38 cellular contexts compared by ENCODE assay signal in the genomic region with DNA sequence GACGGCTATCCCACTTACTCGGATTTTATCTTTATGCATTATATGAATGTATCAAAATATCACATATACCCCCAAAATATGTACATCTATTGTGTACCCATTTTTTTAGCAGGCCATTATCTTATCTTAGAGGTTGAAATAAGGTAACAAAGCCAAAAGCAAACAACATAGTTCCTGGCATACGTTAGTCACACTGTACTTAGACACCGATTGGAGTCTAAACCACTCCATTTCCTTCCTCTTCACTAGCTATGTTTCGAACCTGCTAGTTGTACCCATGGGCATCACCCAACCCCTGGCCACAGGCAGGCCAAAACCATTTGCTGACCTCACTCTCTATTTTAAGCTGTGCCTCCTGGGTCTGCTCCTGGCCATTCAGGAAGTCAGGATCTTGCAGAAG.
"Had no signal": no experiment of that assay in that cellular context is flagged by ENCODE, and none has a peak within 500 bp of the region (broad histone marks: within the 10 kb centered on the region; RNA-seq: fewer than 3 reads in every experiment).

No MANE protein-coding gene starts in this region.

- H3K9me3 ChIP-seq: adrenal gland, ascending aorta, body of pancreas, breast epithelium had no signal

- H3K27me3 ChIP-seq: ascending aorta, body of pancreas, brain microvascular endothelial cell, breast epithelium, cardiac muscle cell had no signal

- FAIRE-seq: astrocyte, colon had no signal

- H3K4me1 ChIP-seq: adrenal gland, ascending aorta, body of pancreas, breast epithelium had no signal

- H3K27ac Mint-ChIP-seq: activated naive CD4-positive, alpha-beta T cell treated with anti-CD3 and anti-CD28 coated beads for 36 hours; activated naive CD4-positive, alpha-beta T cell treated with anti-CD3 and anti-CD28 coated beads, Interleukin-2, amount 10 ng/mL, durations not matched to agents 7 days and 5 days; activated naive CD4-positive, alpha-beta T cell treated with anti-CD3 and anti-CD28 coated beads, Interleukin-2, amount 50 U/mL, for 24 hours; activated naive CD4-positive, alpha-beta T cell treated with anti-CD3 and anti-CD28 coated beads, Interleukin-2, amount 50 U/mL, for 72 hours; activated naive CD8-positive, alpha-beta T cell; activated naive CD8-positive, alpha-beta T cell treated with anti-CD3 and anti-CD28 coated beads for 36 hours; activated naive CD8-positive, alpha-beta T cell treated with anti-CD3 and anti-CD28 coated beads, Interleukin-2, amount 10 ng/mL, durations not matched to agents 7 days and 5 days; activated naive CD8-positive, alpha-beta T cell treated with anti-CD3 and anti-CD28 coated beads, Interleukin-2, amount 50 U/mL, for 24 hours; activated T-cell treated with anti-CD3 and anti-CD28 coated beads, Interleukin-2, amount 50 U/mL, for 24 hours; activated T-cell treated with anti-CD3 and anti-CD28 coated beads, Interleukin-2, amount 50 U/mL, for 72 hours; activated T-helper 1 cell treated with anti-CD3 and anti-CD28 coated beads, Interleukin-12 subunit alpha, Interleukin-12 subunit beta, Interleukin-2, Interleukin-4 antibody, amounts not matched to agents 30 ng/mL and 10 ng/mL and 1 ng/mL, durations not matched to agents 14 hours and 24 hours and 36 hours; activated T-helper 17 cell treated with anti-CD3 and anti-CD28 coated beads, Interleukin-2, amount 50 U/mL, for 72 hours; activated T-helper 2 cell treated with anti-CD3 and anti-CD28 coated beads, Interferon-gamma antibody, Interleukin-2, Interleukin-4, amounts not matched to agents 10 μg/mL and 5 μg/mL and 100 μg/mL, durations not matched to agents 14 hours and 24 hours and 36 hours; brain had no signal

- H3K9me3 Mint-ChIP-seq: activated naive CD4-positive, alpha-beta T cell treated with anti-CD3 and anti-CD28 coated beads for 36 hours; activated naive CD4-positive, alpha-beta T cell treated with anti-CD3 and anti-CD28 coated beads, Interleukin-2, amount 10 ng/mL, durations not matched to agents 7 days and 5 days; activated naive CD4-positive, alpha-beta T cell treated with anti-CD3 and anti-CD28 coated beads, Interleukin-2, amount 50 U/mL, for 24 hours; activated naive CD4-positive, alpha-beta T cell treated with anti-CD3 and anti-CD28 coated beads, Interleukin-2, amount 50 U/mL, for 72 hours; activated naive CD8-positive, alpha-beta T cell treated with anti-CD3 and anti-CD28 coated beads, Interleukin-2, amount 10 ng/mL, durations not matched to agents 7 days and 5 days; activated naive CD8-positive, alpha-beta T cell treated with anti-CD3 and anti-CD28 coated beads, Interleukin-2, amount 50 U/mL, for 24 hours; activated T-cell treated with anti-CD3 and anti-CD28 coated beads, Interleukin-2, amount 50 U/mL, for 24 hours; activated T-cell treated with anti-CD3 and anti-CD28 coated beads, Interleukin-2, amount 50 U/mL, for 4 hours; activated T-helper 1 cell treated with anti-CD3 and anti-CD28 coated beads, Interleukin-12 subunit alpha, Interleukin-12 subunit beta, Interleukin-2, Interleukin-4 antibody, amounts not matched to agents 30 ng/mL and 10 ng/mL and 1 ng/mL, durations not matched to agents 14 hours and 24 hours and 36 hours; activated T-helper 17 cell treated with anti-CD3 and anti-CD28 coated beads, Interleukin-2, amount 50 U/mL, for 72 hours; activated T-helper 2 cell treated with anti-CD3 and anti-CD28 coated beads, Interferon-gamma antibody, Interleukin-2, Interleukin-4, amounts not matched to agents 10 μg/mL and 5 μg/mL and 100 μg/mL, durations not matched to agents 14 hours and 24 hours and 36 hours; brain; central memory CD8-positive, alpha-beta T cell had no signal

- H3K4me1 Mint-ChIP-seq: activated naive CD4-positive, alpha-beta T cell treated with anti-CD3 and anti-CD28 coated beads, Interleukin-2, amount 10 ng/mL, durations not matched to agents 7 days and 5 days; activated naive CD4-positive, alpha-beta T cell treated with anti-CD3 and anti-CD28 coated beads, Interleukin-2, amount 50 U/mL, for 24 hours; activated naive CD8-positive, alpha-beta T cell treated with anti-CD3 and anti-CD28 coated beads for 36 hours; activated naive CD8-positive, alpha-beta T cell treated with anti-CD3 and anti-CD28 coated beads, Interleukin-2, amount 10 ng/mL, durations not matched to agents 7 days and 5 days; activated naive CD8-positive, alpha-beta T cell treated with anti-CD3 and anti-CD28 coated beads, Interleukin-2, amount 50 U/mL, for 24 hours; activated T-helper 17 cell treated with anti-CD3 and anti-CD28 coated beads, Interleukin-2, amount 50 U/mL, for 72 hours; central memory CD8-positive, alpha-beta T cell had no signal

- H3K27me3 Mint-ChIP-seq: activated naive CD4-positive, alpha-beta T cell treated with anti-CD3 and anti-CD28 coated beads, Interleukin-2, amount 10 ng/mL, durations not matched to agents 7 days and 5 days; activated naive CD8-positive, alpha-beta T cell treated with anti-CD3 and anti-CD28 coated beads, Interleukin-2, amount 10 ng/mL, durations not matched to agents 7 days and 5 days; activated T-helper 17 cell treated with anti-CD3 and anti-CD28 coated beads, Interleukin-2, amount 50 U/mL, for 72 hours; central memory CD8-positive, alpha-beta T cell had no signal

- H3K27ac ChIP-seq: adrenal gland, ascending aorta, body of pancreas, brain microvascular endothelial cell, breast epithelium, cardiac muscle cell had no signal

- DNase-seq: activated effector memory CD4-positive, alpha-beta T cell treated with anti-CD3 and anti-CD28 coated beads, Interleukin-2, amount 50 U/mL, for 16 hours; activated effector memory CD4-positive, alpha-beta T cell treated with Interleukin-2 at 50 U/mL for 16 hours; activated gamma-delta T cell; activated gamma-delta T cell treated with Interleukin-2 at 50 U/mL for 16 hours; activated naive CD4-positive, alpha-beta T cell; activated naive CD4-positive, alpha-beta T cell treated with anti-CD3 and anti-CD28 coated beads for 36 hours; activated naive CD4-positive, alpha-beta T cell treated with anti-CD3 and anti-CD28 coated beads, Interleukin-2, amount 10 ng/mL, durations not matched to agents 7 days and 5 days; activated naive CD4-positive, alpha-beta T cell treated with anti-CD3 and anti-CD28 coated beads, Interleukin-2, amount 50 U/mL, for 16 hours; activated naive CD4-positive, alpha-beta T cell treated with Interleukin-2 at 50 U/mL for 16 hours; activated naive CD8-positive, alpha-beta T cell treated with anti-CD3 and anti-CD28 coated beads for 36 hours; activated naive CD8-positive, alpha-beta T cell treated with anti-CD3 and anti-CD28 coated beads, Interleukin-2, amount 10 ng/mL, durations not matched to agents 7 days and 5 days; activated naive CD8-positive, alpha-beta T cell treated with anti-CD3 and anti-CD28 coated beads, Interleukin-2, amount 50 U/mL, for 24 hours; activated T-cell treated with anti-CD3 and anti-CD28 coated beads, Interleukin-2, amount 50 U/mL, for 24 hours; activated T-cell treated with anti-CD3 and anti-CD28 coated beads, Interleukin-2, amount 50 U/mL, for 4 hours; activated T-cell treated with anti-CD3 and anti-CD28 coated beads, Interleukin-2, amount 50 U/mL, for 48 hours; activated T-cell treated with anti-CD3 and anti-CD28 coated beads, Interleukin-2, amount 50 U/mL, for 72 hours; adrenal gland; amniotic stem cell; amygdala; anterior cingulate cortex; aorta; body of pancreas; brain microvascular endothelial cell; central memory CD4-positive, alpha-beta T cell; cerebellar nuclear complex had no signal

- ATAC-seq: activated naive CD4-positive, alpha-beta T cell treated with anti-CD3 and anti-CD28 coated beads, Interleukin-2, amount 50 U/mL, for 72 hours; activated naive CD8-positive, alpha-beta T cell treated with anti-CD3 and anti-CD28 coated beads, Interleukin-2, amount 50 U/mL, for 24 hours; activated T-cell treated with anti-CD3 and anti-CD28 coated beads, Interleukin-2, amount 50 U/mL, for 4 hours; activated T-cell treated with anti-CD3 and anti-CD28 coated beads, Interleukin-2, amount 50 U/mL, for 72 hours; activated T-helper 17 cell treated with anti-CD3 and anti-CD28 coated beads, Interleukin-2, amount 50 U/mL, for 72 hours; body of pancreas had no signal

- H3K36me3 Mint-ChIP-seq: activated naive CD4-positive, alpha-beta T cell treated with anti-CD3 and anti-CD28 coated beads, Interleukin-2, amount 10 ng/mL, durations not matched to agents 7 days and 5 days; activated naive CD4-positive, alpha-beta T cell treated with anti-CD3 and anti-CD28 coated beads, Interleukin-2, amount 50 U/mL, for 24 hours; activated naive CD4-positive, alpha-beta T cell treated with anti-CD3 and anti-CD28 coated beads, Interleukin-2, amount 50 U/mL, for 72 hours; activated naive CD8-positive, alpha-beta T cell; activated naive CD8-positive, alpha-beta T cell treated with anti-CD3 and anti-CD28 coated beads for 36 hours; activated naive CD8-positive, alpha-beta T cell treated with anti-CD3 and anti-CD28 coated beads, Interleukin-2, amount 10 ng/mL, durations not matched to agents 7 days and 5 days had no signal

- H3K4me3 ChIP-seq: adrenal gland, ascending aorta, body of pancreas, breast epithelium, cardiac muscle cell had no signal

- H3K36me3 ChIP-seq: adrenal gland, ascending aorta, brain microvascular endothelial cell, breast epithelium, cardiac muscle cell had no signal

- H3K4me3 Mint-ChIP-seq: activated naive CD4-positive, alpha-beta T cell treated with anti-CD3 and anti-CD28 coated beads for 36 hours; activated naive CD4-positive, alpha-beta T cell treated with anti-CD3 and anti-CD28 coated beads, Interleukin-2, amount 10 ng/mL, durations not matched to agents 7 days and 5 days; activated naive CD4-positive, alpha-beta T cell treated with anti-CD3 and anti-CD28 coated beads, Interleukin-2, amount 50 U/mL, for 24 hours; activated naive CD8-positive, alpha-beta T cell; activated naive CD8-positive, alpha-beta T cell treated with anti-CD3 and anti-CD28 coated beads for 36 hours; activated naive CD8-positive, alpha-beta T cell treated with anti-CD3 and anti-CD28 coated beads, Interleukin-2, amount 10 ng/mL, durations not matched to agents 7 days and 5 days; activated naive CD8-positive, alpha-beta T cell treated with anti-CD3 and anti-CD28 coated beads, Interleukin-2, amount 50 U/mL, for 24 hours; activated T-cell treated with anti-CD3 and anti-CD28 coated beads, Interleukin-2, amount 50 U/mL, for 24 hours; activated T-cell treated with anti-CD3 and anti-CD28 coated beads, Interleukin-2, amount 50 U/mL, for 4 hours; activated T-cell treated with anti-CD3 and anti-CD28 coated beads, Interleukin-2, amount 50 U/mL, for 72 hours; activated T-helper 1 cell treated with anti-CD3 and anti-CD28 coated beads, Interleukin-12 subunit alpha, Interleukin-12 subunit beta, Interleukin-2, Interleukin-4 antibody, amounts not matched to agents 30 ng/mL and 10 ng/mL and 1 ng/mL, durations not matched to agents 14 hours and 24 hours and 36 hours; activated T-helper 17 cell treated with anti-CD3 and anti-CD28 coated beads, Interleukin-2, amount 50 U/mL, for 72 hours; brain; central memory CD8-positive, alpha-beta T cell had no signal
